Comparison of ENCODE assay signal across 28 cellular contexts in the genomic region with DNA sequence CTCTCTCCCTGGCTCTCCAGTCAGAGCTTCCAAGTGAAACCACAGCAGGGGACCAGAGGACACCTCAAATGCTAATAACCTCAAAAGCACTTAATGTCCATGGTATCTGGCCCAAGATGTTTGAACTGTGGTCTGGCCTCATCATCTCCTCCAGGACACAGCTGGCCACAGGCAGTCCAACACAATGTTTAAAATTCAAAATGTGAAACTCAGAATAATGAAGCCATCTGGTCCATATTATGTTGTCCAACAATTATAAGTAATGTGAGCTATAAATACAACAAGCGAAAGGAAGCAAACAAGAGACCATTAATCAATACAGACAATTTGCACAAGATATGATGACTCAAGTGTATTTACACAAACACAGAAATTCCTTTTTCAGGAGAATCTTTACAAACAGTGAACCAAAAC.
DNase-seq lines count a peak whose midpoint lies in the region; ATAC-seq, FAIRE-seq and TF ChIP-seq lines count a peak whose summit lies in the region.
"Had no signal": no experiment of that assay in that cellular context is flagged by ENCODE, and none has a peak within 500 bp of the region (broad histone marks: within the 10 kb centered on the region; RNA-seq: fewer than 3 reads in every experiment).

No MANE protein-coding gene starts in this region.

- no peaks in the 10 kb centered on the region for H3K9me3 Mint-ChIP-seq in HFFc6
- H3K9me3 Mint-ChIP-seq in astrocyte (ENCODE audit: unreplicated experiment): no peaks in the 10 kb centered on the region
- H3K9me3 Mint-ChIP-seq in activated CD8-positive, alpha-beta T cell treated with anti-CD3 and anti-CD28 coated beads, Interleukin-2, amount 10 ng/mL, durations not matched to agents 7 days and 5 days (ENCODE audit: insufficient read depth): no peaks in the 10 kb centered on the region
- H3K9me3 Mint-ChIP-seq: activated naive CD8-positive, alpha-beta T cell treated with anti-CD3 and anti-CD28 coated beads, Interleukin-2, amount 50 U/mL, for 24 hours; CD8-positive, alpha-beta memory T cell; effector memory CD8-positive, alpha-beta T cell; T-cell had no signal

- no peaks in the 10 kb centered on the region for H4K20me1 ChIP-seq in astrocyte (ENCODE audit: insufficient read depth, low read length)

- no peaks in the 10 kb centered on the region for H3K27me3 ChIP-seq in astrocyte (ENCODE audit: insufficient read depth, low read length)
- H3K27me3 ChIP-seq: neutrophil had no signal

- no peaks in the 10 kb centered on the region for H3K36me3 ChIP-seq in astrocyte (ENCODE audit: insufficient read depth, low read length)
- H3K36me3 ChIP-seq: neutrophil had no signal

- no peak overlapping the region for H3K4me2 ChIP-seq in astrocyte (ENCODE audit: low read length)

- H3K4me3 ChIP-seq in astrocyte (ENCODE audit: insufficient read depth, low read depth, low read length): no peak overlapping the region
- H3K4me3 ChIP-seq: skin epidermis had no signal

- H3K4me1 Mint-ChIP-seq in HFFc6 (ENCODE audit: low read depth): peaks cover 11% of the 10 kb centered on the region
- no peaks in the 10 kb centered on the region for H3K4me1 Mint-ChIP-seq in astrocyte (ENCODE audit: low read depth, unreplicated experiment)
- H3K4me1 Mint-ChIP-seq in activated CD8-positive, alpha-beta T cell treated with anti-CD3 and anti-CD28 coated beads, Interleukin-2, amount 10 ng/mL, durations not matched to agents 7 days and 5 days (ENCODE audit: low read depth): peaks cover 15% of the 10 kb centered on the region

- no peaks in the 10 kb centered on the region for H3K9me3 ChIP-seq in astrocyte (ENCODE audit: insufficient read depth, low read depth, low read length)
- H3K9me3 ChIP-seq: neutrophil had no signal

- H3K27me3 Mint-ChIP-seq in HFFc6 (ENCODE audit: insufficient read depth): no peaks in the 10 kb centered on the region
- no peaks in the 10 kb centered on the region for H3K27me3 Mint-ChIP-seq in astrocyte (ENCODE audit: low read depth, unreplicated experiment)
- H3K27me3 Mint-ChIP-seq in activated CD8-positive, alpha-beta T cell treated with anti-CD3 and anti-CD28 coated beads, Interleukin-2, amount 10 ng/mL, durations not matched to agents 7 days and 5 days (ENCODE audit: low read depth): no peaks in the 10 kb centered on the region
- H3K27me3 Mint-ChIP-seq: activated naive CD8-positive, alpha-beta T cell treated with anti-CD3 and anti-CD28 coated beads, Interleukin-2, amount 50 U/mL, for 24 hours; effector memory CD8-positive, alpha-beta T cell had no signal

- CTCF ChIA-PET in activated CD8-positive, alpha-beta T cell treated with anti-CD3 and anti-CD28 coated beads, Interleukin-2, amount 10 ng/mL, durations not matched to agents 7 days and 5 days (lab: Charles Lee): no interaction called here

- POLR2A ChIA-PET in activated CD8-positive, alpha-beta T cell treated with anti-CD3 and anti-CD28 coated beads, Interleukin-2, amount 10 ng/mL, durations not matched to agents 7 days and 5 days (lab: Charles Lee): no interaction called here

- no peaks in the 10 kb centered on the region for H3K79me2 ChIP-seq in astrocyte (ENCODE audit: insufficient read depth, low read length)

- TF ChIP-seq CTCF in HFFc6 (IDR thresholded peaks at IDR 0.05) (no peak), astrocyte (IDR thresholded peaks at IDR 0.05; ENCODE audit: insufficient read depth, low read depth, low read length) (no peak)

- H3K9ac ChIP-seq in astrocyte (ENCODE audit: low read length): no peak overlapping the region

- no peak for ATAC-seq in activated CD8-positive, alpha-beta T cell treated with anti-CD3 and anti-CD28 coated beads, Interleukin-2, amount 10 ng/mL, durations not matched to agents 7 days and 5 days
- ATAC-seq: activated naive CD8-positive, alpha-beta T cell treated with anti-CD3 and anti-CD28 coated beads, Interleukin-2, amount 50 U/mL, for 24 hours; effector memory CD8-positive, alpha-beta T cell; esophagus mucosa; T-cell had no signal

- no peak overlapping the region for H3K27ac ChIP-seq in astrocyte (ENCODE audit: low read depth, low read length)
- H3K27ac ChIP-seq: neutrophil, skin epidermis had no signal

- H3K36me3 Mint-ChIP-seq in HFFc6 (ENCODE audit: low read depth) (no peaks in the 10 kb centered on the region), astrocyte (ENCODE audit: low read depth, unreplicated experiment) (no peaks in the 10 kb centered on the region)
- no peaks in the 10 kb centered on the region for H3K36me3 Mint-ChIP-seq in activated CD8-positive, alpha-beta T cell treated with anti-CD3 and anti-CD28 coated beads, Interleukin-2, amount 10 ng/mL, durations not matched to agents 7 days and 5 days (ENCODE audit: low read depth)
- H3K36me3 Mint-ChIP-seq: CD8-positive, alpha-beta memory T cell; T-cell had no signal

- FAIRE-seq in astrocyte (lab: Jason Lieb, UNC) (no peak), GM19239 (lab: Jason Lieb, UNC) (no peak)

- no peak overlapping the region for H2AFZ ChIP-seq in astrocyte (ENCODE audit: low read depth, low read length)

- DNase-seq in AG20443 (ENCODE audit: low spot score) (peak; percentile 38), HFFc6 (peak; percentile 21), astrocyte (ENCODE audit: low read depth) (peak; percentile 15), left kidney (ENCODE audit: low read depth, low spot score) (peak; percentile 1), islet precursor cell (no peak), GM19239 (ENCODE audit: insufficient read length, low spot score) (no peak), NCI-H128 (lab: John Stamatoyannopoulos, UW; ENCODE audit: unreplicated experiment) (no peak)
- DNase-seq in activated CD8-positive, alpha-beta T cell treated with anti-CD3 and anti-CD28 coated beads, Interleukin-2, amount 10 ng/mL, durations not matched to agents 7 days and 5 days: no peak
- DNase-seq: activated CD4-positive, CD25-positive, alpha-beta regulatory T cell treated with anti-CD3 and anti-CD28 coated beads, Interleukin-2, amount 50 U/mL, for 72 hours; activated gamma-delta T cell; activated naive CD8-positive, alpha-beta T cell treated with anti-CD3 and anti-CD28 coated beads, Interleukin-2, amount 50 U/mL, for 24 hours; CD8-positive, alpha-beta memory T cell; DMS153; effector memory CD8-positive, alpha-beta T cell; GDM1; GOT3; Karpas-422; kidney glomerular epithelial cell; mammary epithelial cell; NCI-H2107; NCI-H446 treated with DMSO at 0.1 percent for 48 hours; NK-92 treated with Interleukin-12 subunit alpha and Interleukin-12 subunit beta, amount 100 ng/mL, for 24 hours; SIG-M5; T-cell; trophoblast cell had no signal

- H3K27ac Mint-ChIP-seq in HFFc6: no peak overlapping the region
- no peak overlapping the region for H3K27ac Mint-ChIP-seq in astrocyte (ENCODE audit: unreplicated experiment)
- H3K27ac Mint-ChIP-seq in activated CD8-positive, alpha-beta T cell treated with anti-CD3 and anti-CD28 coated beads, Interleukin-2, amount 10 ng/mL, durations not matched to agents 7 days and 5 days: no peak overlapping the region
- H3K27ac Mint-ChIP-seq: activated naive CD8-positive, alpha-beta T cell treated with anti-CD3 and anti-CD28 coated beads, Interleukin-2, amount 50 U/mL, for 24 hours; effector memory CD8-positive, alpha-beta T cell; T-cell had no signal

- no peaks in the 10 kb centered on the region for H3K4me1 ChIP-seq in astrocyte (ENCODE audit: insufficient read depth, low read length)

- no peak overlapping the region for H3K4me3 Mint-ChIP-seq in HFFc6
- H3K4me3 Mint-ChIP-seq in astrocyte (ENCODE audit: unreplicated experiment): no peak overlapping the region
- H3K4me3 Mint-ChIP-seq in activated CD8-positive, alpha-beta T cell treated with anti-CD3 and anti-CD28 coated beads, Interleukin-2, amount 10 ng/mL, durations not matched to agents 7 days and 5 days: no peak overlapping the region
- H3K4me3 Mint-ChIP-seq: activated naive CD8-positive, alpha-beta T cell treated with anti-CD3 and anti-CD28 coated beads, Interleukin-2, amount 50 U/mL, for 24 hours; CD8-positive, alpha-beta memory T cell; effector memory CD8-positive, alpha-beta T cell; T-cell had no signal

Comparison
In these comparisons a context has a peak if more than half of its experiments do, and no peak if none do; other contexts are left out.
1. DNase-seq: peak in AG20443 (single experiment), HFFc6 (single experiment), astrocyte (single experiment) and left kidney (single experiment); none in islet precursor cell (single experiment), activated CD8-positive, alpha-beta T cell treated with anti-CD3 and anti-CD28 coated beads, Interleukin-2, amount 10 ng/mL, durations not matched to agents 7 days and 5 days (single experiment), GM19239 (single experiment) and NCI-H128 (single experiment).